In the genomic region with DNA sequence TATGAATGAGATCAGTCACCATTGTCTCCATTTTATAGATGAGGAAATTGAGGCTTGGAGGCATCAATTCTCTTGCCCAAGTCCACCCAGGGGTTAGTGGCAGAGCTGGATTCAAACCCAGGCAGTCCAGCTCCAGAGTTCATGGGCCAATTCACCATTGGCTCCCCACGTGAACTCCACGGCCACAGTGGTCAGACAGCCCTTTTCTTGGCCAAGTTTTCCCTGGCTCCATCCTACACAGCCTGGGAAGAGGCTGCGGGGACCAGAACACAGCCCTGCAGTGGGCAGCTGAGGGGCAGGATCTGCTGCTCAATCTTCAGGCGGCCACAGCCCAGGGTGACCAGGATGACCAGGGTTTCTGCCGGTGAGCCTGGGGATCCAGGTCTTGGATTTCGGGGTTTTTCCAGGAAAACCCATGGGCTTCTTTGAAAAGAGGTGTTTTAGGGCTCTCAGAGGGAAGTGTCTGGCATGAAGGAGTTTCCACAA, we compare ENCODE assay signal across 1 cellular context.
TF ChIP-seq lines count a peak whose summit lies in the region.

No MANE protein-coding gene starts in this region.

TF ChIP-seq in SK-N-SH, 30 proteins besides CTCF, POLR2A, EP300 and RAD21 (continued from another document):
- TF ChIP-seq, protein P1, sequence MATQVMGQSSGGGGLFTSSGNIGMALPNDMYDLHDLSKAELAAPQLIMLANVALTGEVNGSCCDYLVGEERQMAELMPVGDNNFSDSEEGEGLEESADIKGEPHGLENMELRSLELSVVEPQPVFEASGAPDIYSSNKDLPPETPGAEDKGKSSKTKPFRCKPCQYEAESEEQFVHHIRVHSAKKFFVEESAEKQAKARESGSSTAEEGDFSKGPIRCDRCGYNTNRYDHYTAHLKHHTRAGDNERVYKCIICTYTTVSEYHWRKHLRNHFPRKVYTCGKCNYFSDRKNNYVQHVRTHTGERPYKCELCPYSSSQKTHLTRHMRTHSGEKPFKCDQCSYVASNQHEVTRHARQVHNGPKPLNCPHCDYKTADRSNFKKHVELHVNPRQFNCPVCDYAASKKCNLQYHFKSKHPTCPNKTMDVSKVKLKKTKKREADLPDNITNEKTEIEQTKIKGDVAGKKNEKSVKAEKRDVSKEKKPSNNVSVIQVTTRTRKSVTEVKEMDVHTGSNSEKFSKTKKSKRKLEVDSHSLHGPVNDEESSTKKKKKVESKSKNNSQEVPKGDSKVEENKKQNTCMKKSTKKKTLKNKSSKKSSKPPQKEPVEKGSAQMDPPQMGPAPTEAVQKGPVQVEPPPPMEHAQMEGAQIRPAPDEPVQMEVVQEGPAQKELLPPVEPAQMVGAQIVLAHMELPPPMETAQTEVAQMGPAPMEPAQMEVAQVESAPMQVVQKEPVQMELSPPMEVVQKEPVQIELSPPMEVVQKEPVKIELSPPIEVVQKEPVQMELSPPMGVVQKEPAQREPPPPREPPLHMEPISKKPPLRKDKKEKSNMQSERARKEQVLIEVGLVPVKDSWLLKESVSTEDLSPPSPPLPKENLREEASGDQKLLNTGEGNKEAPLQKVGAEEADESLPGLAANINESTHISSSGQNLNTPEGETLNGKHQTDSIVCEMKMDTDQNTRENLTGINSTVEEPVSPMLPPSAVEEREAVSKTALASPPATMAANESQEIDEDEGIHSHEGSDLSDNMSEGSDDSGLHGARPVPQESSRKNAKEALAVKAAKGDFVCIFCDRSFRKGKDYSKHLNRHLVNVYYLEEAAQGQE (IDR thresholded peaks at IDR 0.05; ENCODE audit: low read depth, low read length) = no peak
- TF ChIP-seq POLR2AphosphoS5 (IDR thresholded peaks at IDR 0.05; ENCODE audit: low read depth, low read length) (no peak), SMC3 (IDR thresholded peaks at IDR 0.05; ENCODE audit: low read depth, low read length) (no peak), NFIC (IDR thresholded peaks at IDR 0.05; ENCODE audit: borderline replicate concordance) (no peak), RCOR1 (IDR thresholded peaks at IDR 0.05; ENCODE audit: low read length) (no peak), FOSL2 (IDR thresholded peaks at IDR 0.05; ENCODE audit: borderline replicate concordance, low read depth) (no peak), RXRA (IDR thresholded peaks at IDR 0.05; ENCODE audit: borderline replicate concordance, low read depth) (no peak)
- TF ChIP-seq, protein P2, sequence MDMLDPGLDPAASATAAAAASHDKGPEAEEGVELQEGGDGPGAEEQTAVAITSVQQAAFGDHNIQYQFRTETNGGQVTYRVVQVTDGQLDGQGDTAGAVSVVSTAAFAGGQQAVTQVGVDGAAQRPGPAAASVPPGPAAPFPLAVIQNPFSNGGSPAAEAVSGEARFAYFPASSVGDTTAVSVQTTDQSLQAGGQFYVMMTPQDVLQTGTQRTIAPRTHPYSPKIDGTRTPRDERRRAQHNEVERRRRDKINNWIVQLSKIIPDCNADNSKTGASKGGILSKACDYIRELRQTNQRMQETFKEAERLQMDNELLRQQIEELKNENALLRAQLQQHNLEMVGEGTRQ (IDR thresholded peaks at IDR 0.05; ENCODE audit: borderline replicate concordance, low read depth, low read length) = no peak
